In genomic region chr3:29475854-29476253, GRCh38 we compare ENCODE assay signal across 26 cellular contexts.
DNase-seq lines count a peak whose midpoint lies in the region; ATAC-seq and TF ChIP-seq lines count a peak whose summit lies in the region.
"Had no signal": no experiment of that assay in that cellular context is flagged by ENCODE, and none has a peak within 500 bp of the region (broad histone marks: within the 10 kb centered on the region; RNA-seq: fewer than 3 reads in every experiment).

No MANE protein-coding gene starts in this region.

- H3K4me3 ChIP-seq in HUES64 (ENCODE audit: low read length) (peak overlapping the region; percentile 18; the same call in 1 of the 2 replicates), sigmoid colon (no peak overlapping the region)
- H3K4me3 ChIP-seq: A549, right lobe of liver had no signal

- H3K27me3 ChIP-seq in HUES64 (ENCODE audit: insufficient read depth, low read length) (no peaks in the 10 kb centered on the region), sigmoid colon (no peaks in the 10 kb centered on the region)
- H3K27me3 ChIP-seq: right lobe of liver had no signal

- H3K27me3 Mint-ChIP-seq in mesothelial cell of epicardium (ENCODE audit: low read depth): no peaks in the 10 kb centered on the region
- H3K27me3 Mint-ChIP-seq: activated CD4-positive, alpha-beta T cell treated with anti-CD3 and anti-CD28 coated beads, Interleukin-2, amount 10 ng/mL, durations not matched to agents 7 days and 5 days; CD8-positive, alpha-beta memory T cell; stimulated activated naive B cell treated with anti-CD40 and anti-IgM and Interleukin-4, amounts not matched to agents 10 μg/mL and 1 μg/mL and 100 μg/mL, for 72 hours had no signal

- TF ChIP-seq CTCF in mesothelial cell of epicardium (IDR thresholded peaks at IDR 0.05; ENCODE audit: unreplicated experiment) (no peak), sigmoid colon (IDR thresholded peaks at IDR 0.05) (no peak)

- H3K9ac ChIP-seq in HUES64 (ENCODE audit: low read depth, low read length): peak overlapping the region; percentile 13; the same call in 1 of the 2 replicates

- H3K27ac Mint-ChIP-seq in mesothelial cell of epicardium: peak overlapping the region; percentile 11
- H3K27ac Mint-ChIP-seq: activated CD4-positive, alpha-beta T cell treated with anti-CD3 and anti-CD28 coated beads, Interleukin-2, amount 10 ng/mL, durations not matched to agents 7 days and 5 days; brain; stimulated activated naive B cell treated with anti-CD40 and anti-IgM and Interleukin-4, amounts not matched to agents 10 μg/mL and 1 μg/mL and 100 μg/mL, for 72 hours had no signal

- H3K27ac ChIP-seq in HUES64 (ENCODE audit: low read depth, low read length): peak overlapping the region; percentile 72
- no peak overlapping the region for H3K27ac ChIP-seq in sigmoid colon
- H3K27ac ChIP-seq: A549, right lobe of liver had no signal

- no peaks in the 10 kb centered on the region for H3K9me3 Mint-ChIP-seq in mesothelial cell of epicardium
- H3K9me3 Mint-ChIP-seq: activated CD4-positive, alpha-beta T cell treated with anti-CD3 and anti-CD28 coated beads, Interleukin-2, amount 10 ng/mL, durations not matched to agents 7 days and 5 days; activated T-cell treated with anti-CD3 and anti-CD28 coated beads, Interleukin-2, amount 50 U/mL, for 4 hours had no signal

- no peak overlapping the region for H3K4me3 Mint-ChIP-seq in mesothelial cell of epicardium
- H3K4me3 Mint-ChIP-seq: activated CD4-positive, alpha-beta T cell treated with anti-CD3 and anti-CD28 coated beads, Interleukin-2, amount 10 ng/mL, durations not matched to agents 7 days and 5 days; activated T-cell treated with anti-CD3 and anti-CD28 coated beads, Interleukin-2, amount 50 U/mL, for 4 hours; brain; CD8-positive, alpha-beta memory T cell; neural crest cell; stimulated activated naive B cell treated with anti-CD40 and anti-IgM and Interleukin-4, amounts not matched to agents 10 μg/mL and 1 μg/mL and 100 μg/mL, for 72 hours had no signal

- DNase-seq in 8988T (peak; percentile 14), iPS DF 4.7 (ENCODE audit: extremely low read depth, low spot score) (peak; percentile 91), mesothelial cell of epicardium (ENCODE audit: low spot score in 2 of 2, unreplicated experiment in 2 of 2) (no peak), CD1c-positive myeloid dendritic cell (ENCODE audit: extremely low spot score) (no peak), sigmoid colon (no peak), AG08395 (ENCODE audit: low spot score) (no peak)
- DNase-seq: activated CD4-positive, alpha-beta T cell treated with anti-CD3 and anti-CD28 coated beads, Interleukin-2, amount 10 ng/mL, durations not matched to agents 7 days and 5 days; activated naive CD4-positive, alpha-beta T cell; activated T-cell treated with anti-CD3 and anti-CD28 coated beads, Interleukin-2, amount 50 U/mL, for 4 hours; CD8-positive, alpha-beta memory T cell; cerebellar nuclear complex; DMS153; HCEC 1CT; NCI-H146; NCI-H524; posterior cingulate gyrus; right lobe of liver; SHP77 treated with DMSO at 0.1 percent for 48 hours; stimulated activated naive B cell treated with anti-CD40 and anti-IgM and Interleukin-4, amounts not matched to agents 10 μg/mL and 1 μg/mL and 100 μg/mL, for 72 hours; T-helper 9 cell had no signal

- TF ChIP-seq POLR2A in sigmoid colon (IDR thresholded peaks at IDR 0.05): no peak

- no peak for TF ChIP-seq EP300 in sigmoid colon (IDR thresholded peaks at IDR 0.05)

- peaks cover 14% of the 10 kb centered on the region for H3K4me1 Mint-ChIP-seq in mesothelial cell of epicardium
- H3K4me1 Mint-ChIP-seq: activated CD4-positive, alpha-beta T cell treated with anti-CD3 and anti-CD28 coated beads, Interleukin-2, amount 10 ng/mL, durations not matched to agents 7 days and 5 days; CD8-positive, alpha-beta memory T cell; stimulated activated naive B cell treated with anti-CD40 and anti-IgM and Interleukin-4, amounts not matched to agents 10 μg/mL and 1 μg/mL and 100 μg/mL, for 72 hours had no signal

- H3K4me1 ChIP-seq in HUES64 (ENCODE audit: insufficient read depth, low read length) (peaks cover 35% of the 10 kb centered on the region), sigmoid colon (peaks cover 0 to 10% (median 6%) of the 10 kb centered on the region in 4 donors)
- H3K4me1 ChIP-seq: A549, right lobe of liver had no signal

- no peak for ATAC-seq in GM21367 (IDR thresholded peaks at IDR 0.05; ENCODE audit: unreplicated experiment)
- ATAC-seq: A549; activated T-cell treated with anti-CD3 and anti-CD28 coated beads, Interleukin-2, amount 50 U/mL, for 4 hours; Panc1; right lobe of liver; stimulated activated naive B cell treated with anti-CD40 and anti-IgM and Interleukin-4, amounts not matched to agents 10 μg/mL and 1 μg/mL and 100 μg/mL, for 72 hours had no signal

- intact Hi-C loops in sigmoid colon (cut with DNase I): no loop called here

- H3K9me3 ChIP-seq in HUES64 (ENCODE audit: insufficient read depth, low read depth, low read length): no peaks in the 10 kb centered on the region
- H3K9me3 ChIP-seq in sigmoid colon: no peaks in the 10 kb centered on the region
- H3K9me3 ChIP-seq: A549, right lobe of liver had no signal

- H3K36me3 ChIP-seq in HUES64 (ENCODE audit: insufficient read depth, low read length) (no peaks in the 10 kb centered on the region), sigmoid colon (no peaks in the 10 kb centered on the region)
- H3K36me3 ChIP-seq: right lobe of liver had no signal

- peaks cover 7% of the 10 kb centered on the region for H3K36me3 Mint-ChIP-seq in mesothelial cell of epicardium
- H3K36me3 Mint-ChIP-seq: CD8-positive, alpha-beta memory T cell; stimulated activated naive B cell treated with anti-CD40 and anti-IgM and Interleukin-4, amounts not matched to agents 10 μg/mL and 1 μg/mL and 100 μg/mL, for 72 hours had no signal

Comparison
In these comparisons a context has a peak if more than half of its experiments do, and no peak if none do; other contexts are left out.
1. DNase-seq: peak in 8988T (single experiment) and iPS DF 4.7 (single experiment); none in mesothelial cell of epicardium (0 of 2), CD1c-positive myeloid dendritic cell (single experiment), sigmoid colon (single experiment) and AG08395 (single experiment).